8 cellular contexts compared by ENCODE assay signal in the genomic region with DNA sequence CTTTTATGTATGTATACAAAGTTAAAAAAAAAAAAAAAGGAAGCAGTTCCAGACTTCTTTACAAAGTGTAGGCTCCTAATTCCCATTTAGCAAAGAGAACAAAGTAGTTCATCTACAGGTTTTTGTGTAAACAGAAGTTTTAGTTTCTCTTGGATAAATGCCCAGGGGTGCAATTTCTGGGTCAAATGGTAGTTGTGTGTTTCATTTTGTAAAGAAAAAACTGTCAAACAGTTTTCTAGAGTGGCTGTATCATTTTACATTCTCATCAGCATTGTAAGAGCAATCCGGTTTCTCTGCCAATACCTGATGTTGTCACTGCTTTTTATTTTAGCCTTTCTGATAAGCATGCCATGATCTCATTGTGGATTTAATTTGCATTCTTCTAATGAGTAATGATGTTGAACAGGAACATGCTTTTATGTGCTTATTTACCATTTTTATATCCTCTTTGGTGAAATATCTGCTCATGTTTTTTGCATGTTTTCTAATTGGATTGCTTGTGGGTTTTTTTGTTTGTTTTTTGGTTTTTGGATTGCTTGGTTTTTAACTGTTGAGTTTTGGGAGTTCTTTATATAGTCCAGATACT. TPM values are rescaled to one million over a fixed set of nuclear protein-coding genes. Genes with fewer than 3 reads are reported as not detected.
A peak's percentile ranks its signal among the peaks of the same experiment; 100 is the strongest.
DNase-seq lines count a peak whose midpoint lies in the region; ATAC-seq, FAIRE-seq and TF ChIP-seq lines count a peak whose summit lies in the region.

No MANE protein-coding gene starts in this region.

- no peaks in the 10 kb centered on the region for H3K27me3 Mint-ChIP-seq in astrocyte (ENCODE audit: low read depth, unreplicated experiment)

- no peaks in the 10 kb centered on the region for H3K9me3 Mint-ChIP-seq in astrocyte (ENCODE audit: unreplicated experiment)

- H2AFZ ChIP-seq in astrocyte (ENCODE audit: low read depth, low read length) = no peak overlapping the region

- no peaks in the 10 kb centered on the region for H3K79me2 ChIP-seq in astrocyte (ENCODE audit: insufficient read depth, low read length)

- H3K36me3 ChIP-seq in astrocyte (ENCODE audit: insufficient read depth, low read length) (no peaks in the 10 kb centered on the region), MG63 (no peaks in the 10 kb centered on the region)

- no peak overlapping the region for H3K4me3 ChIP-seq in LNCaP clone FGC (ENCODE audit: low read depth, low read length)
- H3K4me3 ChIP-seq in astrocyte (ENCODE audit: insufficient read depth, low read depth, low read length) = no peak overlapping the region
- H3K4me3 ChIP-seq in MG63 = no peak overlapping the region

- H3K4me1 ChIP-seq in astrocyte (ENCODE audit: insufficient read depth, low read length) = peaks cover 4% of the 10 kb centered on the region

- H4K20me1 ChIP-seq in astrocyte (ENCODE audit: insufficient read depth, low read length) = no peaks in the 10 kb centered on the region

- DNase-seq in LNCaP clone FGC (ENCODE audit: low read depth) = peak; percentile 79
- peak; percentile 90 for DNase-seq in astrocyte (ENCODE audit: low read depth)
- peak; percentile 42 for DNase-seq in myocyte (ENCODE audit: low read depth)
- DNase-seq in MG63 = no peak
- no peak for DNase-seq in G401 (ENCODE audit: low spot score)
- no peak for DNase-seq in hepatic stellate cell (ENCODE audit: low spot score)
- DNase-seq in NCI-H1694 (lab: John Stamatoyannopoulos, UW) = no peak

- H3K27me3 ChIP-seq in astrocyte (ENCODE audit: insufficient read depth, low read length) = no peaks in the 10 kb centered on the region
- H3K27me3 ChIP-seq in MG63 = no peaks in the 10 kb centered on the region

- H3K4me1 Mint-ChIP-seq in astrocyte (ENCODE audit: low read depth, unreplicated experiment) = no peaks in the 10 kb centered on the region

- FAIRE-seq in astrocyte (lab: Jason Lieb, UNC) = no peak

- in situ Hi-C loops in G401 (cut with HindIII; ENCODE audit: low sequenced_read_pairs) = no loop called here

- peak; percentile 29 for ATAC-seq in GM19468 (IDR thresholded peaks at IDR 0.05; ENCODE audit: extremely low read depth, unreplicated experiment)

- no peak overlapping the region for H3K4me3 Mint-ChIP-seq in astrocyte (ENCODE audit: unreplicated experiment)

- peak overlapping the region; percentile 18 for H3K4me2 ChIP-seq in astrocyte (ENCODE audit: low read length)

- H3K9ac ChIP-seq in astrocyte (ENCODE audit: low read length) = no peak overlapping the region

- H3K27ac Mint-ChIP-seq in astrocyte (ENCODE audit: unreplicated experiment) = no peak overlapping the region

- H3K9me3 ChIP-seq in astrocyte (ENCODE audit: insufficient read depth, low read depth, low read length) (no peaks in the 10 kb centered on the region), MG63 (no peaks in the 10 kb centered on the region)

- H3K27ac ChIP-seq in astrocyte (ENCODE audit: low read depth, low read length) = peak overlapping the region; percentile 19

- peaks cover 7% of the 10 kb centered on the region for H3K36me3 Mint-ChIP-seq in astrocyte (ENCODE audit: low read depth, unreplicated experiment)

- TF ChIP-seq CTCF in LNCaP clone FGC (IDR thresholded peaks at IDR 0.05; ENCODE audit: control insufficient read depth, extremely low read depth, insufficient read depth) (no peak), astrocyte (IDR thresholded peaks at IDR 0.05; ENCODE audit: insufficient read depth, low read depth, low read length) (no peak)

RNA-seq across cellular contexts. Expression of a gene that starts 16.6 kb away (rescaled TPM):
- 101 and 110 TPM in 2 replicates for total RNA-seq in astrocyte
- total RNA-seq in myocyte = 43.1 and 51.5 TPM in 2 replicates
- polyA plus RNA-seq in myocyte (2012) = 21.5 TPM
- total RNA-seq in MG63 (2014; rRNA removed; shearing (Covaris generic); ENCODE audit: low replicate concordance) = 17.9 and 24.2 TPM in 2 replicates
- 14.6 and 24.3 TPM in 2 replicates for total RNA-seq in G401 (2014; rRNA removed; shearing (Covaris generic))

Comparison
In these comparisons a context has a peak if more than half of its experiments do, and no peak if none do; other contexts are left out.
1. DNase-seq: peak in LNCaP clone FGC (single experiment), astrocyte (single experiment) and myocyte (single experiment); none in MG63 (single experiment), G401 (single experiment), hepatic stellate cell (single experiment) and NCI-H1694 (single experiment).